In the genomic region with DNA sequence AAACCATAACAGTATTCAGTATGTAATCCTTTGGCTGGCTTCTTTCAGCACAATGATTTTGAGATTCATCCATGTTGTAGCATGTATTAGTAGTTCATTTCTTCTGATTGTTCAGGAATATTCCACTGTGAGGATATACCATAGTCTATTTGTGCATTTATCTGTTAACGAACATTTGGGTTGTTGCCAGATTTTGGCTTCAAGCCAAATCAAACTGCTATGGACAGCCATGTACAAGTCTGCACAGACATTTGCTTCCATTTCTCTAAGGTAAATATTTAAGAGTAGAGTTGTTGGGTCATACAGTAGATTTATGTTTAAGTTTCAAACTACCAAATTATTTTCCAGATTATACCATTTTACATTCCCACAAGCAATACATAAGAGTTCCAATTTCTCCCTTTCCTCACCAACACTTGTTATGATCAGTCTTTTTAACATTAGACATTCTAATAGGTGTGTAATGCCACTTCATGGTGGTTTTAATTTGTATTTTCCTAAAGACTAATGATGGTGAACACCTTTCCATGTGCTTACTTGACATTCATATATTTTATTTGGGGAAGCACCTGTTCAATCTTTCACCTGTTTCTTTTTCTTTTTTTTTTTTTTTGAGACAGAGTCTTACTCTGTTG, we compare ENCODE assay signal across 2 cellular contexts.
TF ChIP-seq lines count a peak whose summit lies in the region.

No MANE protein-coding gene starts in this region.

TF ChIP-seq in HEK293, 187 proteins besides CTCF, POLR2A, EP300 and RAD21:
- TF ChIP-seq ZNF184 (tag by site-specific recombination; IDR thresholded peaks at IDR 0.05) (peak; percentile 100), ZBTB20 (tag by site-specific recombination; IDR thresholded peaks at IDR 0.05) (no peak)
TF ChIP-seq in HEK293: peak in this region for 1.

TF ChIP-seq in K562, 482 proteins besides CTCF, POLR2A, EP300 and RAD21:
- TF ChIP-seq NFATC3 (IDR thresholded peaks at IDR 0.05) (no peak), NFIX (CRISPR knock-in tag; IDR thresholded peaks at IDR 0.05; ENCODE audit: low read depth) (peak; percentile 61), ZNF76 (CRISPR knock-in tag; IDR thresholded peaks at IDR 0.05; ENCODE audit: borderline replicate concordance) (no peak), SMAD3 (CRISPR knock-in tag; conservative IDR thresholded peaks at IDR 0.05) (no peak), RBM25 (IDR thresholded peaks at IDR 0.05; ENCODE audit: low read depth, low read length, severe bottlenecking) (peak; percentile 40), POLR2AphosphoS2 (IDR thresholded peaks at IDR 0.05; ENCODE audit: low read length) (no peak), RBM39 (optimal IDR thresholded peaks at IDR 0.05; ENCODE audit: low read depth, low read length) (no peak), NFIC (IDR thresholded peaks at IDR 0.05) (peak; percentile 81), FOXJ2 (tag; IDR thresholded peaks at IDR 0.05) (no peak), ZNF184 (CRISPR knock-in tag; IDR thresholded peaks at IDR 0.05) (peak; percentile 64), KAT7 (CRISPR knock-in tag; IDR thresholded peaks at IDR 0.05; ENCODE audit: borderline replicate concordance) (no peak), HNRNPK (IDR thresholded peaks at IDR 0.05; ENCODE audit: low read depth, low read length, poor library complexity, severe bottlenecking) (no peak), TGIF2 (CRISPR knock-in tag; IDR thresholded peaks at IDR 0.05) (no peak), SRSF7 (optimal IDR thresholded peaks at IDR 0.05; ENCODE audit: low read depth, low read length) (no peak), ZSCAN32 (CRISPR knock-in tag; IDR thresholded peaks at IDR 0.05) (no peak)
